8 cellular contexts compared by ENCODE assay signal in the genomic region with DNA sequence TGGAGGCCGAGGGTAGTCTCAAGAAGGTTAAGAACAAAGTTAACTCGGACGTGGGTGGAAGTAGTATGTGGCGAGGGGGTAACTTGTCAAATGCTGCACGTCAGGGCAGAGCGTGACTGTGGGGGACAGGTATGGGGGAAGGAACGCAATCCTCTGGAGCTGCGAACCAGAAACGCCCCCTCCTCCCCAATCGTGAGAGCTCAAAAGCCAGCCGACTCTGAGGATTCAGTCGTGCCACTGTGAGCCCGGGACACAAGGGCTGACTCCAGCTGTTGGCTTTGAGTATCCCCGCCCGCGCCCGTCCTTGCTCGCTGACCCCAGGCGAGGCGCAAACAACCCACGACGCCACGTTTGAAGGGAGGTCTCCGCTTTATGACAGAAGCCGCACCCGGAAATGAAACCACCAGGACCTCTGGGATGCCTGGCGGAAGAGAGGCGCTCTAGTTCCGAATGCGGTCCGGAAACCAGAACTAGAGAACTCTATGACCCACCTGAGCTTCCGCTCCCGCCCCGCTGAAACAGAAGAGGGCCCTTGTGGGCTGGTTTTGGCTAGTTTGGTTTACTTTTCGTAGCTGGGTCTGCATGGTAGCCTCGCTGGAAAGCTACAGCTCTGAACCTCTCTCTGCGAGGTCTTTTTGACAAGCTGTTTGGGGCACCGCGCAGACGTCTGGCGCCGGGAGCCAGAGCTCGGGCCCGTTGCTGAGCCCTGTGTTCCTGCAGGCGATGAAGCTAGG. TPM values are rescaled to one million over a fixed set of nuclear protein-coding genes. Genes with fewer than 3 reads are reported as not detected.
A peak's percentile ranks its signal among the peaks of the same experiment; 100 is the strongest.
DNase-seq lines count a peak whose midpoint lies in the region; ATAC-seq and TF ChIP-seq lines count a peak whose summit lies in the region.

A gene (minus strand): TSS at position 377 of the 734 bp plus-strand sequence. CDS start 550 bp downstream, outside the sequence.

- TF ChIP-seq EP300 in Ishikawa (IDR thresholded peaks at IDR 0.05; ENCODE audit: borderline replicate concordance) = no peak

- H3K36me3 ChIP-seq in esophagus (ENCODE audit: control insufficient read depth in 2 of 2, insufficient read depth in 2 of 2, low read length in 1 of 2) = no peaks in the 10 kb centered on the region
- H3K36me3 ChIP-seq in mucosa of stomach (ENCODE audit: control insufficient read depth, insufficient read depth, low read length) = no peaks in the 10 kb centered on the region

- H3K27me3 ChIP-seq in esophagus (ENCODE audit: control insufficient read depth in 1 of 2, insufficient read depth in 2 of 2, low read length in 2 of 2) (no peaks in the 10 kb centered on the region), mucosa of stomach (ENCODE audit: control insufficient read depth, insufficient read depth, low read length) (no peaks in the 10 kb centered on the region)

- TF ChIP-seq RAD21 in Ishikawa (IDR thresholded peaks at IDR 0.05; ENCODE audit: low read depth) = no peak

- peak within 1 kb of the TSS; percentile 84 to 85 for H3K27ac ChIP-seq in esophagus (ENCODE audit: low read depth in 2 of 2, low read length in 1 of 2)

- H3K4me3 ChIP-seq in esophagus (ENCODE audit: low read depth in 1 of 2, low read length in 2 of 2) (peak within 1 kb of the TSS; percentile 71 to 76), mucosa of stomach (ENCODE audit: low read length) (peak within 1 kb of the TSS; percentile 71)

- DNase-seq in Caki2 (ENCODE audit: low read depth) = peak; percentile 77
- peak; percentile 33 for DNase-seq in OCI-M2 (lab: John Stamatoyannopoulos, UW; ENCODE audit: unreplicated experiment)
- peak; percentile 82 for DNase-seq in activated T-cell treated with anti-CD3 and anti-CD28 coated beads, Interleukin-2, amount 50 U/mL, for 1 hour
- peak; percentile 86 for DNase-seq in stimulated activated CD8-positive, alpha-beta memory T cell treated with anti-CD3 and anti-CD28 coated beads, Interleukin-4, amount 100 ng/mL, for 48 hours

- H3K9ac ChIP-seq in mucosa of stomach (ENCODE audit: low read length) = peak within 1 kb of the TSS; percentile 88

- H3K9me3 ChIP-seq in esophagus (ENCODE audit: control insufficient read depth in 2 of 2, insufficient read depth in 1 of 2, low read depth in 1 of 2, low read length in 1 of 2) (no peaks in the 10 kb centered on the region), mucosa of stomach (ENCODE audit: control insufficient read depth, low read length) (no peaks in the 10 kb centered on the region)

- WGBS in esophagus, 2 donors = 1% methylated on average over 44 to 45 of the region's 45 CpGs

- in situ Hi-C loops in Caki2 (cut with HindIII; ENCODE audit: low pct_unique_long_range_greater_than_20kb, low sequenced_read_pairs) = no loop called here

- H3K4me1 ChIP-seq in esophagus (ENCODE audit: control insufficient read depth in 2 of 2, insufficient read depth in 2 of 2, low read length in 1 of 2) (no peaks in the 10 kb centered on the region), mucosa of stomach (ENCODE audit: control insufficient read depth, insufficient read depth, low read length) (peaks cover 5% of the 10 kb centered on the region)

- ATAC-seq in GM21528 (IDR thresholded peaks at IDR 0.05; ENCODE audit: low FRiP score, unreplicated experiment) = peak; percentile 89

TF ChIP-seq in Ishikawa, 13 proteins besides CTCF, POLR2A, EP300 and RAD21:
- TF ChIP-seq TCF12 (IDR thresholded peaks at IDR 0.05; ENCODE audit: low read depth) = peak; percentile 70; the same call in 1 of the 2 replicates
- TF ChIP-seq TAF1 (IDR thresholded peaks at IDR 0.05; ENCODE audit: low read depth) = peak; percentile 94
- TF ChIP-seq, protein P1, sequence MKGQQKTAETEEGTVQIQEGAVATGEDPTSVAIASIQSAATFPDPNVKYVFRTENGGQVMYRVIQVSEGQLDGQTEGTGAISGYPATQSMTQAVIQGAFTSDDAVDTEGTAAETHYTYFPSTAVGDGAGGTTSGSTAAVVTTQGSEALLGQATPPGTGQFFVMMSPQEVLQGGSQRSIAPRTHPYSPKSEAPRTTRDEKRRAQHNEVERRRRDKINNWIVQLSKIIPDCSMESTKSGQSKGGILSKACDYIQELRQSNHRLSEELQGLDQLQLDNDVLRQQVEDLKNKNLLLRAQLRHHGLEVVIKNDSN (IDR thresholded peaks at IDR 0.05) = peak; percentile 38; the same call in 1 of the 2 replicates
- TF ChIP-seq YY1 (IDR thresholded peaks at IDR 0.05; ENCODE audit: low read depth) = peak; percentile 88
- TF ChIP-seq, protein P2, sequence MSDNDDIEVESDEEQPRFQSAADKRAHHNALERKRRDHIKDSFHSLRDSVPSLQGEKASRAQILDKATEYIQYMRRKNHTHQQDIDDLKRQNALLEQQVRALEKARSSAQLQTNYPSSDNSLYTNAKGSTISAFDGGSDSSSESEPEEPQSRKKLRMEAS (IDR thresholded peaks at IDR 0.05) = peak; percentile 91
- no peak for TF ChIP-seq FOXM1 (IDR thresholded peaks at IDR 0.05; ENCODE audit: borderline replicate concordance, low read depth)
- TF ChIP-seq CEBPB (IDR thresholded peaks at IDR 0.05) = no peak; the same call in 1 of the 2 replicates
- no peak for TF ChIP-seq NFIC (IDR thresholded peaks at IDR 0.05)
- TF ChIP-seq, protein P3, sequence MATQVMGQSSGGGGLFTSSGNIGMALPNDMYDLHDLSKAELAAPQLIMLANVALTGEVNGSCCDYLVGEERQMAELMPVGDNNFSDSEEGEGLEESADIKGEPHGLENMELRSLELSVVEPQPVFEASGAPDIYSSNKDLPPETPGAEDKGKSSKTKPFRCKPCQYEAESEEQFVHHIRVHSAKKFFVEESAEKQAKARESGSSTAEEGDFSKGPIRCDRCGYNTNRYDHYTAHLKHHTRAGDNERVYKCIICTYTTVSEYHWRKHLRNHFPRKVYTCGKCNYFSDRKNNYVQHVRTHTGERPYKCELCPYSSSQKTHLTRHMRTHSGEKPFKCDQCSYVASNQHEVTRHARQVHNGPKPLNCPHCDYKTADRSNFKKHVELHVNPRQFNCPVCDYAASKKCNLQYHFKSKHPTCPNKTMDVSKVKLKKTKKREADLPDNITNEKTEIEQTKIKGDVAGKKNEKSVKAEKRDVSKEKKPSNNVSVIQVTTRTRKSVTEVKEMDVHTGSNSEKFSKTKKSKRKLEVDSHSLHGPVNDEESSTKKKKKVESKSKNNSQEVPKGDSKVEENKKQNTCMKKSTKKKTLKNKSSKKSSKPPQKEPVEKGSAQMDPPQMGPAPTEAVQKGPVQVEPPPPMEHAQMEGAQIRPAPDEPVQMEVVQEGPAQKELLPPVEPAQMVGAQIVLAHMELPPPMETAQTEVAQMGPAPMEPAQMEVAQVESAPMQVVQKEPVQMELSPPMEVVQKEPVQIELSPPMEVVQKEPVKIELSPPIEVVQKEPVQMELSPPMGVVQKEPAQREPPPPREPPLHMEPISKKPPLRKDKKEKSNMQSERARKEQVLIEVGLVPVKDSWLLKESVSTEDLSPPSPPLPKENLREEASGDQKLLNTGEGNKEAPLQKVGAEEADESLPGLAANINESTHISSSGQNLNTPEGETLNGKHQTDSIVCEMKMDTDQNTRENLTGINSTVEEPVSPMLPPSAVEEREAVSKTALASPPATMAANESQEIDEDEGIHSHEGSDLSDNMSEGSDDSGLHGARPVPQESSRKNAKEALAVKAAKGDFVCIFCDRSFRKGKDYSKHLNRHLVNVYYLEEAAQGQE (IDR thresholded peaks at IDR 0.05; ENCODE audit: low read depth) = no peak
- no peak for TF ChIP-seq EGR1 (IDR thresholded peaks at IDR 0.05)
- peak; percentile 94 for TF ChIP-seq CREB1 (IDR thresholded peaks at IDR 0.05; ENCODE audit: low read depth)
- peak; percentile 25; the same call in 1 of the 2 replicates for TF ChIP-seq TEAD4 (IDR thresholded peaks at IDR 0.05)
- no peak for TF ChIP-seq ZBTB7A (IDR thresholded peaks at IDR 0.05; ENCODE audit: low read depth)

RNA-seq across cellular contexts. Expression of the gene that starts here (rescaled TPM):
- 5.6 and 10.5 TPM in 2 replicates for total RNA-seq in Caki2 (2014; rRNA removed; shearing (Covaris generic); ENCODE audit: low replicate concordance)
- polyA plus RNA-seq in esophagus = 1 to 10 TPM; 2.4 TPM

Comparison
In these comparisons a context has a peak if more than half of its experiments do, and no peak if none do; other contexts are left out.
1. Peak in every context shown above with its lines: DNase-seq, ATAC-seq, H3K4me3 ChIP-seq and H3K27ac ChIP-seq.
2. DNase-seq: peak in every context shown above with its lines; median percentile 86 in stimulated activated CD8-positive, alpha-beta memory T cell treated with anti-CD3 and anti-CD28 coated beads, Interleukin-4, amount 100 ng/mL, for 48 hours; 82 in activated T-cell treated with anti-CD3 and anti-CD28 coated beads, Interleukin-2, amount 50 U/mL, for 1 hour; 77 in Caki2; 33 in OCI-M2.